ENCODE assay signal across 17 cellular contexts in the genomic region with DNA sequence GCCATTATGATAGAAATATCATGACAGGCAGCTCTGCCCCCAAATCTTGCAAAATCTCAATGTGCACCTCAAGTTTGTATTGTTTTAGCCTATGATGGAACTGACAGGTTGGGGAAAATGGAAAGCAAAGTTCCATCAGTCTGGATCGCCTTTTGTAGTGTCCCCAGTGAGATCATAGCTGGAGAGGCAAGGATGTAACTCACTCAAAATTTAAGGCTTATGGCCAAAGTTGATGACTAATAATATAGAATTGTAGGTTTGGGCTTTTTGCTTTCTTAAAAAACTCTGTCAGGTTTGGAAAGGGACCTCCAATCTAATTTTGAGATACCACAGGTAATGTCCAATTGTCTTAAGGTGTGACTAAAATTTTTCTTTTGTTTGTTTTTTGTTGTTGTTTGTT. TPM values are rescaled to one million over a fixed set of nuclear protein-coding genes. Genes with fewer than 3 reads are reported as not detected.
A peak's percentile ranks its signal among the peaks of the same experiment; 100 is the strongest.
DNase-seq lines count a peak whose midpoint lies in the region; ATAC-seq and TF ChIP-seq lines count a peak whose summit lies in the region.
"Had no signal": no experiment of that assay in that cellular context is flagged by ENCODE, and none has a peak within 500 bp of the region (broad histone marks: within the 10 kb centered on the region; RNA-seq: fewer than 3 reads in every experiment).

No MANE protein-coding gene starts in this region.

- H2AFZ ChIP-seq in PC-3 (ENCODE audit: low read length), result no peak overlapping the region

- H3K9me3 ChIP-seq in PC-3 (ENCODE audit: low read length), result no peaks in the 10 kb centered on the region
- H3K9me3 ChIP-seq in esophagus squamous epithelium, result no peaks in the 10 kb centered on the region

- CTCF ChIA-PET in PC-3 (lab: Charles Lee), result no interaction called here

- no peaks in the 10 kb centered on the region for H3K36me3 ChIP-seq in PC-3 (ENCODE audit: low read depth, low read length)
- no peaks in the 10 kb centered on the region for H3K36me3 ChIP-seq in esophagus squamous epithelium

- intact Hi-C loops in PC-3 (cut with micrococcal nuclease), result loop anchor here (2.0 kb wide), 1 partner anchor 27 kb away; no protein-coding TSS in a partner anchor
- intact Hi-C loops in esophagus squamous epithelium (cut with DNase I), result no loop called here

- H3K27ac Mint-ChIP-seq in nephron, result peak overlapping the region; percentile 38 to 80 (median 60)
- H3K27ac Mint-ChIP-seq: CD8-positive, alpha-beta T cell had no signal

- POLR2A ChIA-PET in PC-3 (lab: Charles Lee; ENCODE audit: unreplicated experiment), result no interaction called here

- H3K27me3 Mint-ChIP-seq in nephron (ENCODE audit: low read depth), result no peaks in the 10 kb centered on the region

- no peak overlapping the region for H3K4me3 ChIP-seq in PC-3 (ENCODE audit: low read length)
- no peak overlapping the region for H3K4me3 ChIP-seq in esophagus squamous epithelium
- H3K4me3 ChIP-seq: K562 had no signal

- H3K79me2 ChIP-seq in PC-3 (ENCODE audit: low read length), result no peaks in the 10 kb centered on the region

- ATAC-seq in PC-3 (no peak), GM21528 (IDR thresholded peaks at IDR 0.05; ENCODE audit: low FRiP score, unreplicated experiment) (no peak)
- ATAC-seq: CD8-positive, alpha-beta T cell; HCT116; K562 had no signal

- H3K4me3 Mint-ChIP-seq in nephron, result peak overlapping the region in 1 of 3 experiments; percentile 25
- H3K4me3 Mint-ChIP-seq: CD8-positive, alpha-beta T cell had no signal

- 0 out of 2 replicates have a peak overlapping the region, but pooled peaks have one; percentile 15 for H3K4me2 ChIP-seq in PC-3 (ENCODE audit: low read length)

- peaks cover 12% of the 10 kb centered on the region for H3F3A ChIP-seq in PC-3 (ENCODE audit: low read length, unreplicated experiment)

- H4K20me1 ChIP-seq in PC-3 (ENCODE audit: low read length), result no peaks in the 10 kb centered on the region

- H3K4me1 Mint-ChIP-seq in nephron, result peaks cover 43% of the 10 kb centered on the region

- peaks cover 3% of the 10 kb centered on the region for H3K9me3 Mint-ChIP-seq in nephron
- H3K9me3 Mint-ChIP-seq: CD8-positive, alpha-beta T cell had no signal

- no peak for TF ChIP-seq POLR2A in esophagus squamous epithelium (IDR thresholded peaks at IDR 0.05)

- H3K27ac ChIP-seq in 22Rv1 (peak overlapping the region; percentile 96), PC-3 (ENCODE audit: low read length) (peak overlapping the region; percentile 98; the same call in 1 of the 2 replicates), esophagus squamous epithelium (peak overlapping the region in 3 of 4 donors; percentile 79 to 88 (median 87))

- H3K4me1 ChIP-seq in PC-3 (ENCODE audit: insufficient read depth, low read length), result peaks cover 36% of the 10 kb centered on the region
- H3K4me1 ChIP-seq in esophagus squamous epithelium, result peaks cover 0 to 56% (median 5%) of the 10 kb centered on the region in 3 donors

- 44 to 73% methylated on average over 1 of the region's 1 CpG for WGBS in esophagus squamous epithelium, 2 donors

- no peaks in the 10 kb centered on the region for H3K27me3 ChIP-seq in PC-3 (ENCODE audit: low read length)
- H3K27me3 ChIP-seq in esophagus squamous epithelium, result no peaks in the 10 kb centered on the region

- DNase-seq in PC-3, result peak; percentile 59
- DNase-seq in esophagus squamous epithelium (lab: John Stamatoyannopoulos, UW), result no peak
- no peak for DNase-seq in activated effector memory CD4-positive, alpha-beta T cell treated with Interleukin-2 at 50 U/mL for 16 hours
- DNase-seq in kidney glomerular epithelial cell (lab: John Stamatoyannopoulos, UW), result no peak
- DNase-seq in OCI-M1 (lab: John Stamatoyannopoulos, UW), result no peak
- DNase-seq: CD8-positive, alpha-beta T cell; DMS79; NCI-H146; NCI-H345; NCI-H526; NK-92 treated with Interleukin-12 subunit alpha and Interleukin-12 subunit beta, amount 100 ng/mL, for 24 hours had no signal

- no peaks in the 10 kb centered on the region for H3K9me2 ChIP-seq in PC-3 (replicated peaks; ENCODE audit: low read length)

- TF ChIP-seq CTCF in 22Rv1 (IDR thresholded peaks at IDR 0.05) (no peak), PC-3 (conservative IDR thresholded peaks at IDR 0.05; ENCODE audit: low read depth, low read length) (no peak), esophagus squamous epithelium (IDR thresholded peaks at IDR 0.05) (no peak), nephron (IDR thresholded peaks at IDR 0.05; ENCODE audit: unreplicated experiment in 3 of 3) (no peak)

- no peak overlapping the region for H3K9ac ChIP-seq in PC-3 (ENCODE audit: low read length)

- H3K36me3 Mint-ChIP-seq in nephron (ENCODE audit: low read depth), result no peaks in the 10 kb centered on the region
- H3K36me3 Mint-ChIP-seq: CD8-positive, alpha-beta T cell had no signal

- no TSS peak for BruUV-seq in PC-3 (replicated peaks; lab: Mats Ljungman, UMichigan)

RNA-seq across cellular contexts. Expression of a gene that starts 1.4 kb away (rescaled TPM):
- total RNA-seq in PC-3 (2014; rRNA removed) (0.15 and 0.75 TPM in 2 replicates), esophagus squamous epithelium (10 to 100 TPM; 22.1 to 83.6 (median 40.5) TPM)
- total RNA-seq: A172; CD8-positive, alpha-beta T cell had no signal

Comparison
In these comparisons a context has a peak if more than half of its experiments do, and no peak if none do; other contexts are left out.
1. RNA of a gene that starts 1.4 kb away (total RNA-seq): 22.1 to 83.6 TPM in esophagus squamous epithelium; 0.15 to 0.75 TPM in PC-3; every median in the first group is over 10 times any median in the second.
2. Peak in every context shown above with its lines, with median percentiles within 50 percentile points of each other: H3K27ac ChIP-seq.